Comparison of ENCODE assay signal across 8 cellular contexts in genomic region chr12:47812797-47813490, GRCh38. TPM values are rescaled to one million over a fixed set of nuclear protein-coding genes. Genes with fewer than 3 reads are reported as not detected.
A peak's percentile ranks its signal among the peaks of the same experiment; 100 is the strongest.
DNase-seq lines count a peak whose midpoint lies in the region; ATAC-seq and TF ChIP-seq lines count a peak whose summit lies in the region.

No MANE protein-coding gene starts in this region.

- H3K27ac ChIP-seq in SU-DHL-6 (ENCODE audit: low read depth, low read length) (peak overlapping the region; percentile 89), aorta (ENCODE audit: low read depth in 1 of 2, low read length in 2 of 2) (peak overlapping the region; percentile 94 to 100)

- H3K36me3 ChIP-seq in SU-DHL-6 (ENCODE audit: low read length) (0 out of 2 replicates have a peak, but pooled peaks cover 4% of the 10 kb centered on the region), adipocyte (ENCODE audit: control insufficient read depth, insufficient read depth, low read length, severe bottlenecking) (peaks cover 9% of the 10 kb centered on the region), aorta (ENCODE audit: control insufficient read depth in 1 of 2, insufficient read depth in 2 of 2, low read length in 1 of 2) (no peaks in the 10 kb centered on the region)

- 0% methylated on average over 36 to 37 of the region's 37 CpGs for WGBS in aorta, 2 donors

- peaks cover 44% of the 10 kb centered on the region for H3F3A ChIP-seq in SU-DHL-6 (ENCODE audit: insufficient read depth)

- TF ChIP-seq CTCF in AG09319 (IDR thresholded peaks at IDR 0.05; ENCODE audit: low read depth, low read length) (no peak), SU-DHL-6 (IDR thresholded peaks at IDR 0.05; ENCODE audit: insufficient read depth, low read length, poor library complexity, severe bottlenecking) (no peak)

- no peaks in the 10 kb centered on the region for H3K9me2 ChIP-seq in SU-DHL-6 (replicated peaks; ENCODE audit: insufficient read depth, low read length)

- intact Hi-C loops in left cardiac atrium (cut with DNase I) (no loop called here), aorta (cut with DNase I) (loop anchor here in 1 of 2 donors (10.0 kb wide), 1 partner anchor 1428 kb away; no protein-coding TSS in a partner anchor)

- peak; percentile 65 for ATAC-seq in GM19328 (IDR thresholded peaks at IDR 0.05; ENCODE audit: unreplicated experiment)
- peak; percentile 62 for ATAC-seq in HG03457 (IDR thresholded peaks at IDR 0.05; ENCODE audit: unreplicated experiment)
- peak; percentile 71 to 84 for ATAC-seq in left cardiac atrium
- ATAC-seq in aorta (ENCODE audit: low FRiP score) = peak; percentile 89

- H4K20me1 ChIP-seq in SU-DHL-6 (ENCODE audit: low read depth, low read length) = no peaks in the 10 kb centered on the region

- H3K9me3 ChIP-seq in SU-DHL-6 (ENCODE audit: insufficient read depth, low read length) = no peaks in the 10 kb centered on the region
- no peaks in the 10 kb centered on the region for H3K9me3 ChIP-seq in adipocyte (ENCODE audit: control insufficient read depth, low read length)
- H3K9me3 ChIP-seq in aorta (ENCODE audit: control insufficient read depth, low read length) = no peaks in the 10 kb centered on the region

- DNase-seq in AG09319 (ENCODE audit: extremely low read depth, low read depth) (peak; percentile 55), adipocyte (ENCODE audit: low read depth) (peak; percentile 92), left cardiac atrium (peak; percentile 93), renal cortical epithelial cell (ENCODE audit: low read depth) (peak; percentile 79), aorta (peak; percentile 97 to 98)

- H3K27me3 ChIP-seq in SU-DHL-6 (ENCODE audit: low read length) = no peaks in the 10 kb centered on the region
- H3K27me3 ChIP-seq in adipocyte (replicated peaks; ENCODE audit: control insufficient read depth, insufficient read depth, low read length) = no peaks in the 10 kb centered on the region
- no peaks in the 10 kb centered on the region for H3K27me3 ChIP-seq in aorta (ENCODE audit: control insufficient read depth in 1 of 2, insufficient read depth in 2 of 2, low read length in 1 of 2)

- peak overlapping the region; percentile 84 for H3K4me2 ChIP-seq in SU-DHL-6 (ENCODE audit: low read depth, low read length, poor library complexity, severe bottlenecking)

- H3K9ac ChIP-seq in SU-DHL-6 (ENCODE audit: low read length) = peak overlapping the region; percentile 54
- H3K9ac ChIP-seq in adipocyte (ENCODE audit: low read length) = peak overlapping the region; percentile 93

- peaks cover 76% of the 10 kb centered on the region for H3K79me2 ChIP-seq in SU-DHL-6 (ENCODE audit: insufficient read depth, low read length)

- H3K4me3 ChIP-seq in SU-DHL-6 (ENCODE audit: insufficient read depth, low read length, poor library complexity, severe bottlenecking) (peak overlapping the region; percentile 43), adipocyte (ENCODE audit: low read length) (peak overlapping the region; percentile 78), aorta (ENCODE audit: low read length in 2 of 2) (no peak overlapping the region)

- H2AFZ ChIP-seq in SU-DHL-6 (ENCODE audit: low read depth, low read length, severe bottlenecking) = peak overlapping the region; percentile 1

- H3K4me1 ChIP-seq in adipocyte (ENCODE audit: control insufficient read depth, insufficient read depth, low read length) (peaks cover 91% of the 10 kb centered on the region), aorta (ENCODE audit: control insufficient read depth in 1 of 2, insufficient read depth in 2 of 2, low read length in 2 of 2) (peaks cover 3 to 11% of the 10 kb centered on the region in 2 donors)

RNA-seq across cellular contexts. Expression of gene HDAC7, which starts 6.8 kb away (rescaled TPM):
- total RNA-seq in left cardiac atrium (10 to 100 TPM; 41.6 to 58.0 TPM), renal cortical epithelial cell (16.8 and 56.4 TPM in 2 replicates), aorta (100 to 1,000 TPM; 144 to 192 TPM)
- 10 to 100 TPM; 17.0 to 93.4 TPM for polyA plus RNA-seq in aorta

RNA-seq across cellular contexts. Expression of gene SLC48A1, which starts 39.9 kb away (rescaled TPM):
- total RNA-seq in left cardiac atrium = 10 to 100 TPM; 22.1 to 28.9 TPM
- total RNA-seq in renal cortical epithelial cell = 38.9 and 77.2 TPM in 2 replicates
- total RNA-seq in aorta = 10 to 100 TPM; 35.7 to 51.3 TPM
- polyA plus RNA-seq in aorta = 10 to 100 TPM; 19.7 to 33.6 TPM

RNA-seq across cellular contexts. Expression of gene RAPGEF3, which starts 54.3 kb away (rescaled TPM):
- total RNA-seq in left cardiac atrium = 10 to 100 TPM; 27.3 to 35.9 TPM
- total RNA-seq in renal cortical epithelial cell = 34.4 and 125 TPM in 2 replicates
- total RNA-seq in aorta = 100 to 1,000 TPM in 1 of 2 donors, 10 to 100 TPM in 1; 39.2 to 139 TPM
- polyA plus RNA-seq in aorta = 100 to 1,000 TPM in 1 of 2 donors, 1 to 10 TPM in 1; 3.1 to 149 TPM

Comparison
In these comparisons a context has a peak if more than half of its experiments do, and no peak if none do; other contexts are left out.
1. H3K4me3 ChIP-seq: peak in SU-DHL-6 (single experiment) and adipocyte (single experiment); none in aorta (0 of 2).
2. Peak in every context shown above with its lines, with median percentiles within 50 percentile points of each other: DNase-seq and ATAC-seq.